Comparison of ENCODE assay signal across 9 cellular contexts in the genomic region with DNA sequence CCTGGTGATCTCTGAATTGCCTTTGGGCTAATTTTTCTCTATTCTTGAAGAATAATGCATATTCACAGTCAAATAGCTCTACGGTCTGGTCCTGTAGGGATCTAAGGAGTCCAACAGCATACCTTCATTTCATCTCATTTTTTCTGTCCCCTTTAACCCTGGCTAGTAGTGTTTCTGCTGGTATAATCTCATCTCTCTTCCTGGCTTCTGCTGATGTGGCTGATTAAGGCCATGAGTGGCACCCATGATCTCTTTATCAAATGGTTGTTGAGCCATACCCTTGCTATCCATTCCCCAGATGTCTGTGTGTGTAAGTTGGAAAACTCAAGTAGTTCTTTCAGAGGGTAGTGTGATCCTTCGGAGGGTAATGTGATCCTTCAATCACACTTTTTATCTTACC.
"Had no signal": no experiment of that assay in that cellular context is flagged by ENCODE, and none has a peak within 500 bp of the region (broad histone marks: within the 10 kb centered on the region; RNA-seq: fewer than 3 reads in every experiment).

No MANE protein-coding gene starts in this region.

- H3K27ac Mint-ChIP-seq: GM23338, HFFc6 had no signal

- H3K4me1 ChIP-seq: HAP-1 had no signal

- ATAC-seq: GM23338, HCT116 had no signal

- H3K4me2 ChIP-seq: GM23338 had no signal

- H3K9me3 ChIP-seq: HAP-1 had no signal

- H2AFZ ChIP-seq: GM23248 had no signal

- H3K4me3 Mint-ChIP-seq: GM23338, H9, HFFc6 had no signal

- H3K36me3 ChIP-seq: HAP-1 had no signal

- DNase-seq: GM23248, GOT3, H7, H9, HCEC 1CT, HFFc6 had no signal

- H3K9me3 Mint-ChIP-seq: GM23338, H9, HFFc6 had no signal

- H3K4me3 ChIP-seq: GM23248, GM23338, HAP-1 had no signal

- H3K27ac ChIP-seq: GM23248 had no signal

- H3K9ac ChIP-seq: GM23248 had no signal
